In genomic region chr16:26012376-26012775, GRCh38 we compare ENCODE assay signal across 10 cellular contexts.
ATAC-seq and TF ChIP-seq lines count a peak whose summit lies in the region.
"Had no signal": no experiment of that assay in that cellular context is flagged by ENCODE, and none has a peak within 500 bp of the region (broad histone marks: within the 10 kb centered on the region; RNA-seq: fewer than 3 reads in every experiment).

No MANE protein-coding gene starts in this region.

- no peaks in the 10 kb centered on the region for H3F3A ChIP-seq in neural cell (ENCODE audit: insufficient read depth, low read length, poor library complexity, severe bottlenecking)

- no peaks in the 10 kb centered on the region for H3K9me2 ChIP-seq in neural cell (ENCODE audit: insufficient read depth, low read length)

- no peak overlapping the region for H2AFZ ChIP-seq in neural cell (ENCODE audit: low read depth, low read length)

- ATAC-seq in HG03039 (IDR thresholded peaks at IDR 0.05; ENCODE audit: unreplicated experiment), result no peak
- ATAC-seq: A549; CD8-positive, alpha-beta T cell had no signal

- H3K27me3 ChIP-seq in neural cell (ENCODE audit: insufficient read depth, low read depth, low read length), result no peaks in the 10 kb centered on the region
- H3K27me3 ChIP-seq: BE2C; BLaER1; BLaER1 treated with 17β-estradiol and CSF1 and Interleukin-3, amounts not matched to agents 10 nM and 100 nM had no signal

- no peaks in the 10 kb centered on the region for H3K36me3 ChIP-seq in neural cell (ENCODE audit: insufficient read depth, low read length)
- H3K36me3 ChIP-seq: BE2C, BLaER1 had no signal

- peak overlapping the region; percentile 6 for H3K9ac ChIP-seq in neural cell (ENCODE audit: low read length)
- H3K9ac ChIP-seq: BLaER1; BLaER1 treated with 17β-estradiol and CSF1 and Interleukin-3, amounts not matched to agents 10 nM and 100 nM had no signal

- H3K4me3 ChIP-seq in neural cell (ENCODE audit: low read length), result peak overlapping the region; percentile 7
- H3K4me3 ChIP-seq: A549; BLaER1; BLaER1 treated with 17β-estradiol and CSF1 and Interleukin-3, amounts not matched to agents 10 nM and 100 nM had no signal

- H3K27ac ChIP-seq in neural cell (ENCODE audit: low read length), result peak overlapping the region; percentile 57
- H3K27ac ChIP-seq: 22Rv1; A549; BLaER1; BLaER1 treated with 17β-estradiol and CSF1 and Interleukin-3, amounts not matched to agents 10 nM and 100 nM; C4-2B had no signal

- no peak for TF ChIP-seq RAD21 in neural cell (conservative IDR thresholded peaks at IDR 0.05)

- no peaks in the 10 kb centered on the region for H3K79me2 ChIP-seq in neural cell (replicated peaks; ENCODE audit: insufficient read depth, low read length)

- no peaks in the 10 kb centered on the region for H3K9me3 ChIP-seq in neural cell (ENCODE audit: low read length)
- H3K9me3 ChIP-seq: BE2C, Caco-2 had no signal

- peak; percentile 80 for TF ChIP-seq EP300 in neural cell (conservative IDR thresholded peaks at IDR 0.05; ENCODE audit: poor library complexity, severe bottlenecking)

- H4K20me1 ChIP-seq in neural cell (ENCODE audit: insufficient read depth), result no peaks in the 10 kb centered on the region
- H4K20me1 ChIP-seq: BLaER1; BLaER1 treated with 17β-estradiol and CSF1 and Interleukin-3, amounts not matched to agents 10 nM and 100 nM had no signal

- TF ChIP-seq CTCF in neural cell (IDR thresholded peaks at IDR 0.05; ENCODE audit: poor library complexity, severe bottlenecking), result no peak

- H3K4me2 ChIP-seq in neural cell (ENCODE audit: low read length), result peak overlapping the region; percentile 60
- H3K4me2 ChIP-seq: A549; BLaER1; BLaER1 treated with 17β-estradiol and CSF1 and Interleukin-3, amounts not matched to agents 10 nM and 100 nM had no signal

TF ChIP-seq in neural cell, 6 proteins besides CTCF, POLR2A, EP300 and RAD21:
- TF ChIP-seq EZH2 (IDR thresholded peaks at IDR 0.05; ENCODE audit: borderline replicate concordance, insufficient read depth, low read length, poor library complexity, severe bottlenecking), result no peak
- TF ChIP-seq POLR2AphosphoS5 (IDR thresholded peaks at IDR 0.05), result peak; percentile 60
- TF ChIP-seq MXI1 (conservative IDR thresholded peaks at IDR 0.05; ENCODE audit: poor library complexity, severe bottlenecking), result no peak
- no peak for TF ChIP-seq SMC3 (conservative IDR thresholded peaks at IDR 0.05; ENCODE audit: poor library complexity)
TF ChIP-seq in neural cell: peak in this region for 1.
